In the genomic region with DNA sequence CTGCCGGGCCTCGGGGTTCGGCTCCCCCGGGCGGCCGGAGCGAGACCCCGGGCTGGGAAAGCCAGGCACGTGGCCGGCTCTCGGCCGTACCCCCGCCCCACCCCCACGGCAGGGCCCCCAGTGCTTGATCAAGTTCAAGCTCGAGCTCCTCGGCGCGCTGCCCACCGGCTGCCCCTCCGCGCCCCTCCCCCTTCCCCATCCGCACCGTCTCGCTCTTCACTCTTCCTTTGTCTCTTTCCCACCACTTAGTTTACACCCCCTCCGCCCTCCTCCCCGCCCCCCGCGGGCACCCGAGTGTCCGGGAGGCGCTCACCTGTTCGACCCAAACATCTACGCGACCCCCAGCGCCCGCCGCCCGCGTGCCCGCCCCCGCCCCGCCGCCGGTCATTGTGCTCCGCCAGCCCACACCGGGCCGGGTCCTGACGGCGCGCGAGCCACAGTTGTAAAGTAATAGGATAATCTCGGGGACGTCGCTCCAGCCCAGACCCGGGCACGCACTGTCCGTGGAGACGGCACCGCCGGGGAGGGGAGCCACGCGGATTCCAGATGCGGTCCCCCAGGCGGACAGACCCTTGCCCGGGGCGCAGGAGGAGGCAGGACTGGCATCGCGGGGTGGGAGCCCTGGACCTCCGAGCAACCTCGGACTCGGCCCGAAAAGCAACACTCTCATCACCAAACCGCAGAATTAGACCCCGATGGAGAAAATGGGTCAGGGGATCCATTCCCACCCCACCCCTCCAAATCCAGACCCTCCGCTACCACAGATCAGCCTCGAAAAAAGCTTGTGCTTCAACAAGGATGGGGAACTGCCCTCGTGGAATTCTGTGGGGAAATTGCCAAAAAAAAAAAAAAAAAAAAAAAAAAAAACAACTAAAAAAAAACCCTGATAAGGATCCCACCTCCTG, we compare ENCODE assay signal across 8 cellular contexts.
A peak's percentile ranks its signal among the peaks of the same experiment; 100 is the strongest.
DNase-seq lines count a peak whose midpoint lies in the region; ATAC-seq and TF ChIP-seq lines count a peak whose summit lies in the region.

No MANE protein-coding gene starts in this region.

- TF ChIP-seq CTCF in RWPE2 (IDR thresholded peaks at IDR 0.05; ENCODE audit: poor library complexity, severe bottlenecking) (no peak), astrocyte of the spinal cord (IDR thresholded peaks at IDR 0.05; ENCODE audit: low read depth, low read length) (no peak)

- H3K4me3 ChIP-seq in RWPE2 (ENCODE audit: severe bottlenecking), result peak overlapping the region; percentile 75
- peak overlapping the region; percentile 54 for H3K4me3 ChIP-seq in astrocyte of the spinal cord (ENCODE audit: low read depth, low read length)

- H3K27me3 ChIP-seq in RWPE2 (ENCODE audit: insufficient read depth, poor library complexity, severe bottlenecking), result no peaks in the 10 kb centered on the region

- peaks cover 60 to 71% of the 10 kb centered on the region in 2 donors for H3K4me1 Mint-ChIP-seq in immature natural killer cell

- H3K36me3 Mint-ChIP-seq in immature natural killer cell, result peaks cover 0 to 5% (median 0%) of the 10 kb centered on the region in 3 donors

- peak overlapping the region; percentile 83 to 96 (median 91) for H3K27ac Mint-ChIP-seq in immature natural killer cell

- peak overlapping the region; percentile 51 for H3K27ac ChIP-seq in RWPE2 (ENCODE audit: poor library complexity, severe bottlenecking)

- peaks cover 5 to 24% (median 7%) of the 10 kb centered on the region in 3 donors for H3K27me3 Mint-ChIP-seq in immature natural killer cell (ENCODE audit: low read depth in 3 of 3)

- no peaks in the 10 kb centered on the region for H3K4me1 ChIP-seq in RWPE2 (ENCODE audit: insufficient read depth, poor library complexity, severe bottlenecking)

- no peaks in the 10 kb centered on the region for H3K36me3 ChIP-seq in RWPE2 (ENCODE audit: low read depth)

- in situ Hi-C loops in astrocyte of the spinal cord (cut with HindIII; ENCODE audit: low sequenced_read_pairs), result no loop called here

- H3K9me3 ChIP-seq in RWPE2 (ENCODE audit: severe bottlenecking), result no peaks in the 10 kb centered on the region

- peak; percentile 22; the same call in 2 of the 3 replicates for ATAC-seq in RWPE2 (ENCODE audit: low read depth)

- peak; percentile 49 for DNase-seq in NCI-H510A treated with DMSO at 0.1 percent for 48 hours (lab: John Stamatoyannopoulos, UW)
- DNase-seq in NCI-H510A (lab: John Stamatoyannopoulos, UW), result no peak
- peak; percentile 87 for DNase-seq in RWPE2 (ENCODE audit: low spot score)
- no peak for DNase-seq in astrocyte of the spinal cord (ENCODE audit: low read depth, low spot score)
- DNase-seq in immature natural killer cell, result no peak
- peak; percentile 53 for DNase-seq in stimulated activated CD4-positive, alpha-beta T cell treated with anti-CD3 and anti-CD28 coated beads, Interleukin-15, amount 100 ng/mL, for 24 hours
- DNase-seq in NCI-H1048 (lab: John Stamatoyannopoulos, UW), result no peak
- DNase-seq in NCI-H1436 (lab: John Stamatoyannopoulos, UW), result no peak

- H3K9me3 Mint-ChIP-seq in immature natural killer cell, result no peaks in the 10 kb centered on the region

- H3K4me3 Mint-ChIP-seq in immature natural killer cell, result peak overlapping the region; percentile 87 to 92 (median 91)

Comparison
In these comparisons a context has a peak if more than half of its experiments do, and no peak if none do; other contexts are left out.
1. DNase-seq: peak in NCI-H510A treated with DMSO at 0.1 percent for 48 hours (single experiment), RWPE2 (single experiment) and stimulated activated CD4-positive, alpha-beta T cell treated with anti-CD3 and anti-CD28 coated beads, Interleukin-15, amount 100 ng/mL, for 24 hours (single experiment); none in NCI-H510A (single experiment), astrocyte of the spinal cord (single experiment), immature natural killer cell (0 of 3), NCI-H1048 (single experiment) and NCI-H1436 (single experiment).